1 cellular context compared by ENCODE assay signal in the genomic region with DNA sequence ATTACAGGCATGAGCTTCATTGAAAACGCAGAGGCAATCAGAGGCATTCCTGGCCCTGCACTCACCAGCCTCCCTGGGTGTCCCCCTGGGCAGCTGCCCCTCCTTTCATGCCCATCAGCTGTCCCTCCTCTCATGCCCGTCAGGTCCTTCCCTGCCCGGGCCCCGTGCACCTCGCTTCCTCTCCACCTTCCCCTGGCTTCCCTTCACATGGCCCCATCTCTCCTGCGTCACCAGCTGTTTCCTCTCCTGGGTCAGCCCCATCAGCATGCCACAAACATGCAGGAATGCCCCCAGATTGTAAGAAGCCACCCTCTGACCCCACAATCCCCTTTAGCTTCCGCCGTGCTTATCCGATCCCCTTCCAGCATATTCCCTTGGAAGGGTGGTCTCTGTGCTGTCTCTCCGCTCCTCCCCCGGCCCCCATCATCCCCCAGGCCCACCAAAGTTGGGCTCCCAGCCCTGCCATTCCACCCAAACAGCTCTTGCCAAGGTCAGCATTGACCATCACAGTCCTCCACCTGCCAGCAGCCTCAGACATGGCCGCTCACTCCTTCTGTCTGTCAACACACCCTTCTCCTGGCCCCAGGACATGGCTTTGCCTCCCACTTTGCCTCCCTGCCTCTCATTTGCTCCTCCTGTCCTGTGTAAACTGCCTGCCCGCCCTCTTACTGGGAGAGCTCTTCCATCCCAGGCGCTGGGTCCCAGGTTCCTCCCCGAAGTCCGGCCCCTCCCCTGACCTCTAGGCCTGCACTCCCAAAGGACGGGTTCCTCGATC.
TF ChIP-seq lines count a peak whose summit lies in the region.

No MANE protein-coding gene starts in this region.

TF ChIP-seq in HCT116, 20 proteins besides CTCF, POLR2A, EP300 and RAD21:
- no peak for TF ChIP-seq ZFX (IDR thresholded peaks at IDR 0.05)
- TF ChIP-seq, protein P1, sequence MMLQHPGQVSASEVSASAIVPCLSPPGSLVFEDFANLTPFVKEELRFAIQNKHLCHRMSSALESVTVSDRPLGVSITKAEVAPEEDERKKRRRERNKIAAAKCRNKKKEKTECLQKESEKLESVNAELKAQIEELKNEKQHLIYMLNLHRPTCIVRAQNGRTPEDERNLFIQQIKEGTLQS (IDR thresholded peaks at IDR 0.05) = no peak
- TF ChIP-seq EGR1 (IDR thresholded peaks at IDR 0.05; ENCODE audit: low read depth) = no peak
- no peak for TF ChIP-seq FOSL1 (IDR thresholded peaks at IDR 0.05; ENCODE audit: low read depth)
- no peak for TF ChIP-seq CEBPB (IDR thresholded peaks at IDR 0.05; ENCODE audit: low read depth)
- no peak for TF ChIP-seq SIN3A (IDR thresholded peaks at IDR 0.05; ENCODE audit: low read depth)
- TF ChIP-seq TCF7L2 (IDR thresholded peaks at IDR 0.05; ENCODE audit: borderline replicate concordance, extremely low read depth, insufficient read depth, insufficient read length) = no peak
- TF ChIP-seq ZBTB33 (IDR thresholded peaks at IDR 0.05; ENCODE audit: extremely low read depth, insufficient replicate concordance, low read length) = no peak
- no peak for TF ChIP-seq SRF (IDR thresholded peaks at IDR 0.05; ENCODE audit: low read depth)
- TF ChIP-seq JUND (IDR thresholded peaks at IDR 0.05) = no peak
- no peak for TF ChIP-seq MAX (IDR thresholded peaks at IDR 0.05)
- TF ChIP-seq ELF1 (IDR thresholded peaks at IDR 0.05; ENCODE audit: borderline replicate concordance, low read depth) = no peak
- TF ChIP-seq SP1 (IDR thresholded peaks at IDR 0.05; ENCODE audit: low read depth) = no peak
- TF ChIP-seq POLR2AphosphoS5 (IDR thresholded peaks at IDR 0.05; ENCODE audit: low read depth, low read length) = no peak
- TF ChIP-seq EZH2phosphoT487 (IDR thresholded peaks at IDR 0.05; ENCODE audit: borderline replicate concordance) = no peak
- TF ChIP-seq CBX3 (IDR thresholded peaks at IDR 0.05; ENCODE audit: low read depth) = no peak
